Comparison of ENCODE assay signal across 38 cellular contexts in genomic region chr9:112232233-112232632, GRCh38.
"Had no signal": no experiment of that assay in that cellular context is flagged by ENCODE, and none has a peak within 500 bp of the region (broad histone marks: within the 10 kb centered on the region; RNA-seq: fewer than 3 reads in every experiment).

No MANE protein-coding gene starts in this region.

- DNase-seq: activated B cell treated with CpG ODN at 0.5 μM for 24 hours; activated CD4-positive, alpha-beta memory T cell treated with anti-CD3 and anti-CD28 coated beads, Interleukin-2, amount 10 ng/mL, durations not matched to agents 7 days and 5 days; activated CD4-positive, alpha-beta T cell treated with anti-CD3 and anti-CD28 coated beads for 48 hours; activated CD4-positive, CD25-positive, alpha-beta regulatory T cell treated with anti-CD3 and anti-CD28 coated beads, Interleukin-2, amount 50 U/mL, for 72 hours; activated CD8-positive, alpha-beta memory T cell treated with anti-CD3 and anti-CD28 coated beads for 24 hours; activated CD8-positive, alpha-beta memory T cell treated with anti-CD3 and anti-CD28 coated beads, Interleukin-2, amount 10 ng/mL, durations not matched to agents 7 days and 5 days; activated CD8-positive, alpha-beta memory T cell treated with anti-CD3 and anti-CD28 coated beads, Interleukin-2, amount 50 U/mL, for 48 hours; activated effector memory CD4-positive, alpha-beta T cell treated with Interleukin-2 at 50 U/mL for 16 hours; activated naive CD4-positive, alpha-beta T cell treated with anti-CD3 and anti-CD28 coated beads, Interleukin-2, amount 10 ng/mL, durations not matched to agents 7 days and 5 days; activated naive CD8-positive, alpha-beta T cell treated with anti-CD3 and anti-CD28 coated beads, Interleukin-2, amount 50 U/mL, for 24 hours; activated T-cell treated with anti-CD3 and anti-CD28 coated beads, Interleukin-2, amount 50 U/mL, for 48 hours; anterior cingulate cortex; central memory CD4-positive, alpha-beta T cell; MM.1S; MV-4-11; NCI-H1092; NCI-H1417; NCI-H187 treated with DMSO at 0.1 percent for 48 hours; NCI-H2081; NCI-H2171 treated with DMSO at 0.1 percent for 48 hours; NCI-H2227 treated with DMSO at 0.1 percent for 48 hours; NCI-H446; NCI-H510A treated with DMSO at 0.1 percent for 48 hours; NCI-H526 treated with DMSO at 0.1 percent for 48 hours; NCI-H774; NK-92 treated with Interleukin-12 subunit alpha and Interleukin-12 subunit beta, amount 100 ng/mL, for 24 hours; PC-3; Peyer's patch; RPMI8226; SIG-M5; T-cell; T-helper 2 cell; T-helper 9 cell had no signal

- H3K4me2 ChIP-seq: KMS-11 had no signal

- ATAC-seq: activated CD8-positive, alpha-beta memory T cell treated with anti-CD3 and anti-CD28 coated beads, Interleukin-2, amount 10 ng/mL, durations not matched to agents 7 days and 5 days; activated naive CD8-positive, alpha-beta T cell treated with anti-CD3 and anti-CD28 coated beads, Interleukin-2, amount 50 U/mL, for 24 hours; PC-3; SK-N-SH treated with all-trans-retinoic acid at 6 μM for 48 hours; T-cell had no signal

- H3K4me3 ChIP-seq: Peyer's patch had no signal

- H3K27ac ChIP-seq: KMS-11, Peyer's patch, VCaP had no signal

- H3K27ac Mint-ChIP-seq: activated B cell treated with CpG ODN at 0.5 μM for 24 hours; activated CD4-positive, alpha-beta memory T cell treated with anti-CD3 and anti-CD28 coated beads, Interleukin-2, amount 10 ng/mL, durations not matched to agents 7 days and 5 days; activated CD8-positive, alpha-beta memory T cell treated with anti-CD3 and anti-CD28 coated beads, Interleukin-2, amount 10 ng/mL, durations not matched to agents 7 days and 5 days; activated naive CD4-positive, alpha-beta T cell treated with anti-CD3 and anti-CD28 coated beads, Interleukin-2, amount 10 ng/mL, durations not matched to agents 7 days and 5 days; activated naive CD8-positive, alpha-beta T cell; activated naive CD8-positive, alpha-beta T cell treated with anti-CD3 and anti-CD28 coated beads, Interleukin-2, amount 50 U/mL, for 24 hours; brain; T-cell had no signal

- H3K4me3 Mint-ChIP-seq: activated B cell treated with CpG ODN at 0.5 μM for 24 hours; activated CD4-positive, alpha-beta memory T cell treated with anti-CD3 and anti-CD28 coated beads, Interleukin-2, amount 10 ng/mL, durations not matched to agents 7 days and 5 days; activated CD8-positive, alpha-beta memory T cell treated with anti-CD3 and anti-CD28 coated beads, Interleukin-2, amount 10 ng/mL, durations not matched to agents 7 days and 5 days; activated naive CD4-positive, alpha-beta T cell treated with anti-CD3 and anti-CD28 coated beads, Interleukin-2, amount 10 ng/mL, durations not matched to agents 7 days and 5 days; activated naive CD8-positive, alpha-beta T cell; activated naive CD8-positive, alpha-beta T cell treated with anti-CD3 and anti-CD28 coated beads, Interleukin-2, amount 50 U/mL, for 24 hours; brain; T-cell had no signal

- H3K27me3 ChIP-seq: Peyer's patch had no signal

- H3K4me1 Mint-ChIP-seq: activated B cell treated with CpG ODN at 0.5 μM for 24 hours; activated naive CD8-positive, alpha-beta T cell treated with anti-CD3 and anti-CD28 coated beads, Interleukin-2, amount 50 U/mL, for 24 hours; brain had no signal

- H3K9me3 Mint-ChIP-seq: activated B cell treated with CpG ODN at 0.5 μM for 24 hours; activated CD4-positive, alpha-beta memory T cell treated with anti-CD3 and anti-CD28 coated beads, Interleukin-2, amount 10 ng/mL, durations not matched to agents 7 days and 5 days; activated naive CD4-positive, alpha-beta T cell treated with anti-CD3 and anti-CD28 coated beads, Interleukin-2, amount 10 ng/mL, durations not matched to agents 7 days and 5 days; activated naive CD8-positive, alpha-beta T cell treated with anti-CD3 and anti-CD28 coated beads, Interleukin-2, amount 50 U/mL, for 24 hours; brain; T-cell had no signal

- H3K27me3 Mint-ChIP-seq: activated B cell treated with CpG ODN at 0.5 μM for 24 hours; activated CD4-positive, alpha-beta memory T cell treated with anti-CD3 and anti-CD28 coated beads, Interleukin-2, amount 10 ng/mL, durations not matched to agents 7 days and 5 days; activated CD8-positive, alpha-beta memory T cell treated with anti-CD3 and anti-CD28 coated beads, Interleukin-2, amount 10 ng/mL, durations not matched to agents 7 days and 5 days; activated naive CD4-positive, alpha-beta T cell treated with anti-CD3 and anti-CD28 coated beads, Interleukin-2, amount 10 ng/mL, durations not matched to agents 7 days and 5 days; activated naive CD8-positive, alpha-beta T cell; activated naive CD8-positive, alpha-beta T cell treated with anti-CD3 and anti-CD28 coated beads, Interleukin-2, amount 50 U/mL, for 24 hours; brain; T-cell had no signal
